In genomic region chr11:15776387-15776786, GRCh38 we compare ENCODE assay signal across 28 cellular contexts.
"Had no signal": no experiment of that assay in that cellular context is flagged by ENCODE, and none has a peak within 500 bp of the region (broad histone marks: within the 10 kb centered on the region; RNA-seq: fewer than 3 reads in every experiment).

No MANE protein-coding gene starts in this region.

- H3K27ac ChIP-seq: left lung, lower lobe of right lung, pancreas, prostate gland, skin epidermis, spleen, suprapubic skin, tibial nerve, upper lobe of left lung, vagina had no signal

- H3K4me3 ChIP-seq: left lung, lower lobe of right lung, mucosa of descending colon, pancreas, prostate gland, skin epidermis, spleen, suprapubic skin, tibial nerve, upper lobe of left lung, vagina had no signal

- H3K9me3 ChIP-seq: left lung, lower lobe of right lung, mucosa of descending colon, pancreas, prostate gland, spleen, suprapubic skin, tibial nerve, upper lobe of left lung, vagina had no signal

- H3K36me3 ChIP-seq: left lung, lower lobe of right lung, pancreas, prostate gland, spleen, suprapubic skin, tibial nerve, upper lobe of left lung, vagina had no signal

- H3K9me3 Mint-ChIP-seq: mesothelial cell of epicardium; natural killer cell treated with Interleukin-12 subunit alpha and Interleukin-12 subunit beta and Interleukin-15 and Interleukin-18, amount 100 ng/mL, for 72 hours; stimulated activated naive CD8-positive, alpha-beta T cell treated with anti-CD3 and anti-CD28 coated beads, Interleukin-15, Interleukin-2, amounts not matched to agents 100 ng/mL and 50 ng/mL, for 24 hours had no signal

- H3K27me3 ChIP-seq: left lung, pancreas, spleen, suprapubic skin, tibial nerve, upper lobe of left lung, vagina had no signal

- H3K4me1 Mint-ChIP-seq: immature natural killer cell; stimulated activated effector memory CD8-positive, alpha-beta T cell treated with anti-CD3 and anti-CD28 coated beads, Interleukin-12 subunit alpha, Interleukin-12 subunit beta, amount 100 ng/mL, for 72 hours had no signal

- H3K27ac Mint-ChIP-seq: immature natural killer cell; naive thymus-derived CD4-positive, alpha-beta T cell; natural killer cell treated with Interleukin-12 subunit alpha and Interleukin-12 subunit beta and Interleukin-15 and Interleukin-18, amount 100 ng/mL, for 72 hours; stimulated activated effector memory CD8-positive, alpha-beta T cell treated with anti-CD3 and anti-CD28 coated beads, Interleukin-12 subunit alpha, Interleukin-12 subunit beta, amount 100 ng/mL, for 72 hours; stimulated activated naive CD8-positive, alpha-beta T cell treated with anti-CD3 and anti-CD28 coated beads, Interleukin-15, Interleukin-2, amounts not matched to agents 100 ng/mL and 50 ng/mL, for 24 hours had no signal

- ATAC-seq: left colon; left lung; lower lobe of right lung; mucosa of descending colon; naive thymus-derived CD4-positive, alpha-beta T cell; natural killer cell treated with Interleukin-12 subunit alpha and Interleukin-12 subunit beta and Interleukin-15 and Interleukin-18, amount 100 ng/mL, for 72 hours; pancreas; right cardiac atrium; sciatic nerve; stimulated activated effector memory CD8-positive, alpha-beta T cell treated with anti-CD3 and anti-CD28 coated beads, Interleukin-12 subunit alpha, Interleukin-12 subunit beta, amount 100 ng/mL, for 72 hours had no signal

- DNase-seq: hypothalamus; immature natural killer cell; kidney; left colon; left lung; lower lobe of right lung; mammary epithelial cell; mesendoderm; mucosa of descending colon; naive thymus-derived CD4-positive, alpha-beta T cell; pancreas; posterior cingulate gyrus; retina; right cardiac atrium; spleen; stimulated activated CD4-positive, alpha-beta T cell treated with anti-CD3 and anti-CD28 coated beads, Interleukin-4, amount 100 ng/mL, for 24 hours; stimulated activated naive CD4-positive, alpha-beta T cell; upper lobe of left lung had no signal

- H3K4me3 Mint-ChIP-seq: immature natural killer cell; mesothelial cell of epicardium; naive thymus-derived CD4-positive, alpha-beta T cell; natural killer cell treated with Interleukin-12 subunit alpha and Interleukin-12 subunit beta and Interleukin-15 and Interleukin-18, amount 100 ng/mL, for 72 hours; stimulated activated effector memory CD8-positive, alpha-beta T cell treated with anti-CD3 and anti-CD28 coated beads, Interleukin-12 subunit alpha, Interleukin-12 subunit beta, amount 100 ng/mL, for 72 hours; stimulated activated naive CD8-positive, alpha-beta T cell treated with anti-CD3 and anti-CD28 coated beads, Interleukin-15, Interleukin-2, amounts not matched to agents 100 ng/mL and 50 ng/mL, for 24 hours had no signal

- H3K4me1 ChIP-seq: left lung, prostate gland, vagina had no signal

- H3K36me3 Mint-ChIP-seq: immature natural killer cell; mesothelial cell of epicardium; natural killer cell treated with Interleukin-12 subunit alpha and Interleukin-12 subunit beta and Interleukin-15 and Interleukin-18, amount 100 ng/mL, for 72 hours; stimulated activated effector memory CD8-positive, alpha-beta T cell treated with anti-CD3 and anti-CD28 coated beads, Interleukin-12 subunit alpha, Interleukin-12 subunit beta, amount 100 ng/mL, for 72 hours had no signal
